In genomic region chr9:99197987-99198386, GRCh38 we compare ENCODE assay signal across 11 cellular contexts.
"Had no signal": no experiment of that assay in that cellular context is flagged by ENCODE, and none has a peak within 500 bp of the region (broad histone marks: within the 10 kb centered on the region; RNA-seq: fewer than 3 reads in every experiment).

No MANE protein-coding gene starts in this region.

- H3K27me3 ChIP-seq: breast epithelium, ovary, upper lobe of right lung had no signal

- ATAC-seq: activated CD4-positive, alpha-beta T cell treated with anti-CD3 and anti-CD28 coated beads for 36 hours; activated CD8-positive, alpha-beta T cell treated with anti-CD3 and anti-CD28 coated beads for 36 hours; upper lobe of right lung had no signal

- DNase-seq: activated CD4-positive, alpha-beta T cell treated with anti-CD3 and anti-CD28 coated beads for 36 hours; activated CD8-positive, alpha-beta memory T cell treated with anti-CD3 and anti-CD28 coated beads, Interleukin-2, amount 50 U/mL, for 48 hours; activated CD8-positive, alpha-beta T cell treated with anti-CD3 and anti-CD28 coated beads for 36 hours; activated naive CD8-positive, alpha-beta T cell treated with anti-CD3 and anti-CD28 coated beads, Interleukin-2, amount 10 ng/mL, durations not matched to agents 7 days and 5 days; aorta; nephron progenitor cell; ovary; stimulated activated CD4-positive, alpha-beta T cell treated with anti-CD3 and anti-CD28 coated beads, Interleukin-2, amount 100 ng/mL, for 48 hours; upper lobe of right lung had no signal

- H3K9me3 ChIP-seq: breast epithelium, ovary, upper lobe of right lung had no signal

- H3K4me3 ChIP-seq: breast epithelium, ovary, upper lobe of right lung had no signal

- H3K4me1 ChIP-seq: breast epithelium, upper lobe of right lung had no signal

- H3K27ac ChIP-seq: breast epithelium, ovary, upper lobe of right lung, VCaP had no signal

- H3K36me3 ChIP-seq: breast epithelium, ovary, upper lobe of right lung had no signal
